In genomic region chr15:66483131-66483566, GRCh38 we compare ENCODE assay signal across 10 cellular contexts. TPM values are rescaled to one million over a fixed set of nuclear protein-coding genes. Genes with fewer than 3 reads are reported as not detected.
DNase-seq lines count a peak whose midpoint lies in the region; ATAC-seq, FAIRE-seq and TF ChIP-seq lines count a peak whose summit lies in the region.
"Had no signal": no experiment of that assay in that cellular context is flagged by ENCODE, and none has a peak within 500 bp of the region (broad histone marks: within the 10 kb centered on the region; RNA-seq: fewer than 3 reads in every experiment).

No MANE protein-coding gene starts in this region.

- no peaks in the 10 kb centered on the region for H3K9me3 ChIP-seq in A549

- WGBS in A549 (ENCODE audit: missing lambda C conversion rate): 68% methylated on average over 3 of the region's 3 CpGs

- no peak for TF ChIP-seq CTCF in A549 (IDR thresholded peaks at IDR 0.05)

- POLR2A ChIA-PET in A549 (lab: Yijun Ruan, JAX): no interaction called here

- H3K4me1 ChIP-seq in A549: peaks cover 9% of the 10 kb centered on the region

- no peak for TF ChIP-seq EP300 in A549 (IDR thresholded peaks at IDR 0.05)

- no peak overlapping the region for H3K4me3 ChIP-seq in A549

- DNase-seq in A549 (ENCODE audit: low read depth in 1 of 2, low spot score in 1 of 2) (no peak), GF-D8 (lab: John Stamatoyannopoulos, UW) (peak; percentile 32), NOMO-1 treated with DMSO at 0.1 percent for 48 hours (lab: John Stamatoyannopoulos, UW; ENCODE audit: unreplicated experiment) (peak; percentile 93), fibroblast of peridontal ligament (ENCODE audit: extremely low read depth) (peak; percentile 61), AG08396 (ENCODE audit: low spot score) (no peak), DMS53 treated with DMSO at 0.1 percent for 48 hours (lab: John Stamatoyannopoulos, UW; ENCODE audit: unreplicated experiment) (no peak)
- DNase-seq in activated CD4-positive, CD25-positive, alpha-beta regulatory T cell (lab: John Stamatoyannopoulos, UW): no peak
- DNase-seq: activated effector memory CD4-positive, alpha-beta T cell treated with anti-CD3 and anti-CD28 coated beads, Interleukin-2, amount 50 U/mL, for 16 hours; DND-41 had no signal

- TF ChIP-seq RAD21 in A549 (conservative IDR thresholded peaks at IDR 0.05 in 1 of 2, IDR thresholded peaks at IDR 0.05 in 1 of 2): no peak

- peak overlapping the region; percentile 13; the same call in 2 of the 3 replicates for H3K4me2 ChIP-seq in A549

- H3K27ac ChIP-seq in A549: peak overlapping the region in 1 of 2 experiments; percentile 40; a peak in 2 of 6 replicates

- FAIRE-seq in A549 (lab: Jason Lieb, UNC): no peak

- ATAC-seq in A549 (no peak), HG02840 (IDR thresholded peaks at IDR 0.05; ENCODE audit: low FRiP score, unreplicated experiment) (no peak)

- CTCF ChIA-PET in A549 (lab: Yijun Ruan, JAX): interaction anchor here (1.0 to 3.6 kb wide), 2 partner anchors 15 to 78 kb away, joined by 4 to 29 read pairs; partner anchors contain the start of gene SNAPC5

- TF ChIP-seq POLR2A in A549 (IDR thresholded peaks at IDR 0.05; ENCODE audit: low read length): no peak

TF ChIP-seq in A549, 52 proteins besides CTCF, POLR2A, EP300 and RAD21:
- no peak for TF ChIP-seq CHD2 (IDR thresholded peaks at IDR 0.05; ENCODE audit: low read length, partially characterized antibody)
- TF ChIP-seq RARB (CRISPR knock-in tag; IDR thresholded peaks at IDR 0.05): no peak
- no peak for TF ChIP-seq BHLHE40 (IDR thresholded peaks at IDR 0.05; ENCODE audit: low read depth, low read length)
- no peak for TF ChIP-seq HOXA7 (CRISPR knock-in tag; IDR thresholded peaks at IDR 0.05)
- TF ChIP-seq JUNB (IDR thresholded peaks at IDR 0.05): no peak
- TF ChIP-seq PBX3 (IDR thresholded peaks at IDR 0.05): no peak
- TF ChIP-seq NFE2L2 (conservative IDR thresholded peaks at IDR 0.05; ENCODE audit: low read length): no peak
- TF ChIP-seq MAX (IDR thresholded peaks at IDR 0.05): no peak
- no peak for TF ChIP-seq MAZ (IDR thresholded peaks at IDR 0.05; ENCODE audit: borderline replicate concordance, low read depth, low read length)
- TF ChIP-seq ESRRA (IDR thresholded peaks at IDR 0.05; ENCODE audit: borderline replicate concordance, low read length): no peak
- no peak for TF ChIP-seq REST (IDR thresholded peaks at IDR 0.05)

RNA-seq across cellular contexts. Expression of gene SNAPC5, which starts 14.4 kb away (rescaled TPM):
- polyA plus RNA-seq in A549 (2011; rRNA removed): 70.5 and 84.9 TPM in 2 replicates
- 69.9 and 90.5 TPM in 2 replicates for polyA plus RNA-seq in A549 (2012; cell fraction: cytosol; rRNA removed)
- 12.3 and 15.3 TPM in 2 replicates for polyA plus RNA-seq in A549 (2012; cell fraction: nucleus; rRNA removed)
- 78.7 to 85.1 TPM (median 80.9 TPM) in 3 replicates for polyA plus RNA-seq in A549 (2017; fragmentation: RNase III; extraction: RNeasy Plus Mini Kit Qiagen cat#74134 plus additional on column Dnase treatment)
- polyA minus RNA-seq in A549 (2011; rRNA and poly(A)+ RNA removed): 12.7 and 15.0 TPM in 2 replicates

RNA-seq across cellular contexts. Expression of gene RPL4, which starts 21.5 kb away (rescaled TPM):
- polyA plus RNA-seq in A549 (2011; rRNA removed) (6,042 and 6,957 TPM in 2 replicates), A549 (2017; fragmentation: RNase III; extraction: RNeasy Plus Mini Kit Qiagen cat#74134 plus additional on column Dnase treatment) (4,068 to 4,549 TPM (median 4,330 TPM) in 3 replicates)
- polyA plus RNA-seq in A549 (2012; cell fraction: cytosol; rRNA removed): 4,543 and 5,300 TPM in 2 replicates
- polyA plus RNA-seq in A549 (2012; cell fraction: nucleus; rRNA removed): 2,306 and 2,953 TPM in 2 replicates
- 4,920 and 5,293 TPM in 2 replicates for polyA minus RNA-seq in A549 (2011; rRNA and poly(A)+ RNA removed)

RNA-seq across cellular contexts. Expression of gene ZWILCH, which starts 22.0 kb away (rescaled TPM):
- polyA plus RNA-seq in A549 (2011; rRNA removed): 62.7 and 70.9 TPM in 2 replicates
- 17.8 and 18.5 TPM in 2 replicates for polyA plus RNA-seq in A549 (2012; cell fraction: cytosol; rRNA removed)
- 9.0 and 11.5 TPM in 2 replicates for polyA plus RNA-seq in A549 (2012; cell fraction: nucleus; rRNA removed)
- 49.4 to 53.5 TPM (median 50.9 TPM) in 3 replicates for polyA plus RNA-seq in A549 (2017; fragmentation: RNase III; extraction: RNeasy Plus Mini Kit Qiagen cat#74134 plus additional on column Dnase treatment)
- 27.4 and 30.0 TPM in 2 replicates for polyA minus RNA-seq in A549 (2011; rRNA and poly(A)+ RNA removed)

Comparison
In these comparisons a context has a peak if more than half of its experiments do, and no peak if none do; other contexts are left out.
1. DNase-seq: peak in GF-D8 (single experiment), NOMO-1 treated with DMSO at 0.1 percent for 48 hours (single experiment) and fibroblast of peridontal ligament (single experiment); none in A549 (0 of 2), activated CD4-positive, CD25-positive, alpha-beta regulatory T cell (0 of 4), AG08396 (single experiment) and DMS53 treated with DMSO at 0.1 percent for 48 hours (single experiment).